Comparison of ENCODE assay signal across 19 cellular contexts in the genomic region with DNA sequence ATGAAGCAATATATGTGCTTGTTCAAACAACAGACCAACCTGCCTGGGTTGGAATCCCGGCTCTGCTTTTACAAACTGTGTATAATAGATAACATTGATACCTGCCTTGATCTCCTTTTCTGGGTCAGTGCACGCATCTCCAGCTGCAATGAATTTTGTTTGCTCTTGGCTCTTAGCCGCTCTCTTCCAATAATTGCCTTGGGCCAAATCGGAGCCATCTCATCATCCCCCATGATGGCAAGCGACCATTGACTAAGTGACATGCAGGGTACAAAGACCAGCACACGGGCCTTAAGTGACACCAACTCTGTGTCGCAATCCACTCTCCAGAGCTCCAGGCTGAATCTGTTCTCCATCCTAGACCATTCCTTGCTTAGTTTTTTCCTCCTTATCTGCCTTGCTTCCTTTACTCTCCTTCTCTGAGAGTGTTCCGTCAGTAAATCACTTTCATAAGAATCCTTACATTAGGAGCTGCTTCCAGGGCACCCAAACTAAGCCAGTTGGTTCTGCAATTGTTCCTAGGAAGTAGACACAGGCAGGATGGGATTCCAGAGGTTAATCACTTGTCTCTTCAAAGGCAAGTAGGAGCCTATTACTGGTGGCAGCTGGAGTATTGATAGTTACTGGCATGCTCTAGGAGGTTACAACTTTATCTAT.
DNase-seq lines count a peak whose midpoint lies in the region; ATAC-seq, FAIRE-seq and TF ChIP-seq lines count a peak whose summit lies in the region.
"Had no signal": no experiment of that assay in that cellular context is flagged by ENCODE, and none has a peak within 500 bp of the region (broad histone marks: within the 10 kb centered on the region; RNA-seq: fewer than 3 reads in every experiment).

No MANE protein-coding gene starts in this region.

- H4K8ac ChIP-seq in trophoblast cell (ENCODE audit: low read depth, low read length): no peak overlapping the region

- peak overlapping the region; percentile 53; the same call in 1 of the 2 replicates for H3K27ac ChIP-seq in HCT116 (ENCODE audit: low read depth, low read length)
- H3K27ac ChIP-seq in adrenal gland: peak overlapping the region; percentile 31 to 75 (median 51)
- peak overlapping the region; percentile 83 to 86 for H3K27ac ChIP-seq in liver (ENCODE audit: low read depth in 1 of 2, low read length in 2 of 2)
- H3K27ac ChIP-seq in pancreas: no peak overlapping the region
- H3K27ac ChIP-seq in brain microvascular endothelial cell: no peak overlapping the region
- H3K27ac ChIP-seq in trophoblast cell (ENCODE audit: low read depth, low read length): no peak overlapping the region
- H3K27ac ChIP-seq: BLaER1, HL-60, ovary had no signal

- no peak overlapping the region for H4K91ac ChIP-seq in trophoblast cell (ENCODE audit: low read depth, low read length)

- no peak for FAIRE-seq in pancreas (lab: Jason Lieb, UNC)
- FAIRE-seq: small intestine had no signal

- no peaks in the 10 kb centered on the region for H3K9me3 ChIP-seq in Caco-2
- no peaks in the 10 kb centered on the region for H3K9me3 ChIP-seq in HCT116 (ENCODE audit: control insufficient read depth in 1 of 2, insufficient read depth in 1 of 2, low read depth in 1 of 2, low read length in 2 of 2)
- no peaks in the 10 kb centered on the region for H3K9me3 ChIP-seq in adrenal gland (replicated peaks in 1 of 3)
- H3K9me3 ChIP-seq in liver (ENCODE audit: control insufficient read depth in 4 of 4, low read length in 3 of 4): no peaks in the 10 kb centered on the region
- no peaks in the 10 kb centered on the region for H3K9me3 ChIP-seq in pancreas
- H3K9me3 ChIP-seq in trophoblast cell (ENCODE audit: insufficient read depth, low read depth, low read length): no peaks in the 10 kb centered on the region
- H3K9me3 ChIP-seq: BLaER1, ovary had no signal

- H3K14ac ChIP-seq in trophoblast cell (ENCODE audit: low read length): no peak overlapping the region

- H3K27me3 ChIP-seq in Caco-2 (replicated peaks; ENCODE audit: control insufficient read depth, insufficient read depth, low read length) (no peaks in the 10 kb centered on the region), HCT116 (ENCODE audit: insufficient read depth, low read length) (no peaks in the 10 kb centered on the region), adrenal gland (no peaks in the 10 kb centered on the region), liver (ENCODE audit: control insufficient read depth in 4 of 4, insufficient read depth in 4 of 4, low read length in 3 of 4) (no peaks in the 10 kb centered on the region), pancreas (no peaks in the 10 kb centered on the region), brain microvascular endothelial cell (replicated peaks) (no peaks in the 10 kb centered on the region), trophoblast cell (ENCODE audit: insufficient read depth, low read length) (no peaks in the 10 kb centered on the region)
- H3K27me3 ChIP-seq: BLaER1, ovary had no signal

- H3K9ac ChIP-seq in HCT116 (ENCODE audit: low read length) (no peak overlapping the region), liver (ENCODE audit: low read depth in 1 of 2, low read length in 2 of 2) (peak overlapping the region in 1 of 2 donors; percentile 1), trophoblast cell (ENCODE audit: low read length) (no peak overlapping the region)
- H3K9ac ChIP-seq: BLaER1 had no signal

- TF ChIP-seq RAD21 in HCT116 (IDR thresholded peaks at IDR 0.05; ENCODE audit: low read depth) (no peak), liver (IDR thresholded peaks at IDR 0.05) (peak in 1 of 2 donors; percentile 67)

- H3K79me1 ChIP-seq in trophoblast cell (ENCODE audit: low read length): no peaks in the 10 kb centered on the region

- H4K12ac ChIP-seq in trophoblast cell (ENCODE audit: low read depth, low read length): no peak overlapping the region

- peak overlapping the region; percentile 57 for H3K4me3 Mint-ChIP-seq in Caco-2 (ENCODE audit: unreplicated experiment)
- H3K4me3 Mint-ChIP-seq: activated T-helper 17 cell treated with anti-CD3 and anti-CD28 coated beads, Interleukin-2, amount 50 U/mL, for 72 hours had no signal

- H3K18ac ChIP-seq in trophoblast cell (ENCODE audit: low read length): no peak overlapping the region

- CTCF ChIA-PET in Caco-2 (lab: Charles Lee) (interaction anchor here (1.0 kb wide), 1 partner anchor 86 kb away, joined by 5 read pairs; no protein-coding TSS in a partner anchor), HCT116 (lab: Charles Lee) (interaction anchor here (1.0 kb wide), 1 partner anchor 86 kb away, joined by 3 read pairs; no protein-coding TSS in a partner anchor)

- peak; percentile 9; the same call in 1 of the 2 replicates for ATAC-seq in HCT116
- ATAC-seq in pancreas: no peak
- ATAC-seq: activated CD4-positive, CD25-positive, alpha-beta regulatory T cell treated with anti-CD3 and anti-CD28 coated beads, Interleukin-2, amount 50 U/mL, for 24 hours; activated T-helper 17 cell treated with anti-CD3 and anti-CD28 coated beads, Interleukin-2, amount 50 U/mL, for 72 hours had no signal

- H3K4me2 ChIP-seq in HCT116 (ENCODE audit: low read length): peak overlapping the region; percentile 73
- H3K4me2 ChIP-seq in trophoblast cell (ENCODE audit: low read length): no peak overlapping the region
- H3K4me2 ChIP-seq: BLaER1 had no signal

- POLR2A ChIA-PET in Caco-2 (lab: Charles Lee): interaction anchor here (0.6 kb wide), 1 partner anchor 149 kb away, joined by 4 read pairs; no protein-coding TSS in a partner anchor
- POLR2A ChIA-PET in HCT116 (lab: Charles Lee): no interaction called here

- no peaks in the 10 kb centered on the region for H3K27me3 Mint-ChIP-seq in Caco-2 (ENCODE audit: insufficient read depth, unreplicated experiment)

- no peaks in the 10 kb centered on the region for H3K9me2 ChIP-seq in HCT116 (ENCODE audit: insufficient read depth)

- H3K9me3 Mint-ChIP-seq in Caco-2 (ENCODE audit: unreplicated experiment): no peaks in the 10 kb centered on the region
- H3K9me3 Mint-ChIP-seq: activated T-helper 17 cell treated with anti-CD3 and anti-CD28 coated beads, Interleukin-2, amount 50 U/mL, for 72 hours had no signal

- peak; percentile 90 to 95 for DNase-seq in Caco-2
- DNase-seq in HCT116 (ENCODE audit: low read depth, low spot score): no peak
- no peak for DNase-seq in adrenal gland
- DNase-seq in pancreas: no peak
- DNase-seq in brain microvascular endothelial cell: no peak
- no peak for DNase-seq in trophoblast cell
- DNase-seq: DMS 273 treated with DMSO at 0.1 percent for 48 hours; GOT3; NCI-H1048; ovary; SIG-M5; small intestine; stimulated activated CD4-positive, alpha-beta T cell treated with anti-CD3 and anti-CD28 coated beads, Interleukin-4, amount 100 ng/mL, for 4 hours; stimulated activated CD8-positive, alpha-beta memory T cell treated with anti-CD3 and anti-CD28 coated beads, Interleukin-4, amount 100 ng/mL, for 48 hours had no signal

- H3K36me3 ChIP-seq in Caco-2 (ENCODE audit: control insufficient read depth, insufficient read depth, low read length) (no peaks in the 10 kb centered on the region), HCT116 (ENCODE audit: control insufficient read depth in 1 of 2, insufficient read depth in 2 of 2, low read length in 2 of 2) (no peaks in the 10 kb centered on the region), adrenal gland (replicated peaks in 1 of 2) (no peaks in the 10 kb centered on the region), liver (ENCODE audit: control insufficient read depth in 4 of 4, insufficient read depth in 3 of 4, low read depth in 1 of 4, low read length in 3 of 4) (no peaks in the 10 kb centered on the region), pancreas (no peaks in the 10 kb centered on the region), brain microvascular endothelial cell (replicated peaks) (no peaks in the 10 kb centered on the region), trophoblast cell (ENCODE audit: control insufficient read depth in 1 of 2, insufficient read depth in 2 of 2, low read length in 2 of 2) (no peaks in the 10 kb centered on the region)
- H3K36me3 ChIP-seq: BLaER1, ovary had no signal

- H3K23ac ChIP-seq in trophoblast cell (ENCODE audit: low read length): no peak overlapping the region

- peaks cover 27% of the 10 kb centered on the region for H3K4me1 Mint-ChIP-seq in Caco-2 (ENCODE audit: low read depth, unreplicated experiment)
- H3K4me1 Mint-ChIP-seq: activated T-helper 17 cell treated with anti-CD3 and anti-CD28 coated beads, Interleukin-2, amount 50 U/mL, for 72 hours had no signal

- H3K79me2 ChIP-seq in HCT116 (ENCODE audit: insufficient read depth, low read length) (no peaks in the 10 kb centered on the region), trophoblast cell (ENCODE audit: control insufficient read depth, insufficient read depth, low read length, poor library complexity) (no peaks in the 10 kb centered on the region)

- BruUV-seq in Caco-2 (replicated peaks; lab: Mats Ljungman, UMichigan) (no TSS peak), HCT116 (replicated peaks; lab: Mats Ljungman, UMichigan) (no TSS peak)

- no peak overlapping the region for H2BK120ac ChIP-seq in trophoblast cell (ENCODE audit: insufficient read depth, low read length, poor library complexity)

- H3K4me3 ChIP-seq in Caco-2 (ENCODE audit: low read depth, low read length) (no peak overlapping the region), HCT116 (replicated peaks in 1 of 2; ENCODE audit: low read depth in 1 of 2, low read length in 2 of 2) (peak overlapping the region in 1 of 2 experiments; percentile 33; a peak in 1 of 4 replicates), adrenal gland (no peak overlapping the region), liver (ENCODE audit: low read depth in 1 of 3, low read length in 3 of 3) (no peak overlapping the region), pancreas (no peak overlapping the region), brain microvascular endothelial cell (ENCODE audit: low read depth, low read length) (no peak overlapping the region), trophoblast cell (ENCODE audit: low read depth, low read length) (no peak overlapping the region)
- H3K4me3 ChIP-seq: BLaER1, ovary had no signal

- peaks cover 30% of the 10 kb centered on the region for H3K4me1 ChIP-seq in Caco-2
- H3K4me1 ChIP-seq in HCT116 (ENCODE audit: control insufficient read depth in 1 of 2, insufficient read depth in 2 of 2, low read length in 2 of 2): peaks cover 26 to 38% of the 10 kb centered on the region in 2 experiments
- H3K4me1 ChIP-seq in adrenal gland (replicated peaks in 1 of 2): peaks cover 18 to 45% of the 10 kb centered on the region in 2 donors
- peaks cover 6 to 53% (median 37%) of the 10 kb centered on the region in 4 donors for H3K4me1 ChIP-seq in liver (ENCODE audit: control insufficient read depth in 4 of 4, insufficient read depth in 4 of 4, low read length in 3 of 4)
- H3K4me1 ChIP-seq in pancreas: no peaks in the 10 kb centered on the region
- peaks cover 0 to 4% of the 10 kb centered on the region in 2 experiments for H3K4me1 ChIP-seq in trophoblast cell (ENCODE audit: control insufficient read depth in 1 of 2, insufficient read depth in 2 of 2, low read length in 2 of 2)
- H3K4me1 ChIP-seq: BLaER1 had no signal

- RAD21 ChIA-PET in HCT116 (lab: Charles Lee; ENCODE audit: low non-redundant PET in 1 of 2, low total read pairs in 2 of 2, uncharacterized antibody in 2 of 2, unreplicated experiment in 2 of 2): no interaction called here

- H3K36me3 Mint-ChIP-seq in Caco-2 (ENCODE audit: insufficient read depth, unreplicated experiment): peaks cover 6% of the 10 kb centered on the region

- in situ Hi-C loops in brain microvascular endothelial cell (cut with HindIII; ENCODE audit: low pct_ligation_motif_present, low sequenced_read_pairs): no loop called here

- 79 to 86% (median 83%) methylated on average over 8 of the region's 8 CpGs for WGBS in adrenal gland, 4 donors
- 31% methylated on average over 8 of the region's 8 CpGs for WGBS in liver
- WGBS in pancreas, 2 donors: 69% methylated on average over 8 of the region's 8 CpGs
- no CpG with 5 or more reads among the region's 8 CpGs for WGBS in trophoblast cell (ENCODE audit: extremely low coverage, insufficient coverage, insufficient read length)

- no peaks in the 10 kb centered on the region for H4K20me1 ChIP-seq in HCT116 (ENCODE audit: insufficient read depth)
- H4K20me1 ChIP-seq: BLaER1 had no signal

- no peak overlapping the region for H2BK5ac ChIP-seq in trophoblast cell (ENCODE audit: low read depth, low read length, poor library complexity)

- no peak overlapping the region for H2BK12ac ChIP-seq in trophoblast cell (ENCODE audit: low read length)

- TF ChIP-seq POLR2A in HCT116 (IDR thresholded peaks at IDR 0.05; ENCODE audit: borderline replicate concordance, extremely low read depth, insufficient read depth, insufficient read length) (no peak), adrenal gland (IDR thresholded peaks at IDR 0.05) (no peak)

- no peak overlapping the region for H3K4ac ChIP-seq in trophoblast cell (ENCODE audit: low read depth, low read length)

- H2AFZ ChIP-seq in HCT116 (ENCODE audit: low read depth, low read length, poor library complexity, severe bottlenecking) (peak overlapping the region; percentile 63), trophoblast cell (ENCODE audit: insufficient read depth, low read length, poor library complexity) (no peak overlapping the region)

- TF ChIP-seq CTCF in Caco-2 (IDR thresholded peaks at IDR 0.05; ENCODE audit: insufficient read depth in 1 of 2, low read depth in 1 of 2, low read length in 1 of 2, severe bottlenecking in 1 of 2, unreplicated experiment in 1 of 2) (no peak), HCT116 (IDR thresholded peaks at IDR 0.05 in 2 of 3, conservative IDR thresholded peaks at IDR 0.05 in 1 of 3; ENCODE audit: borderline replicate concordance in 1 of 3, insufficient read depth in 1 of 3, low read depth in 2 of 3, low read length in 2 of 3) (no peak), adrenal gland (IDR thresholded peaks at IDR 0.05) (no peak), liver (IDR thresholded peaks at IDR 0.05; ENCODE audit: low read depth, low read length, missing input control) (no peak), pancreas (IDR thresholded peaks at IDR 0.05) (no peak), brain microvascular endothelial cell (IDR thresholded peaks at IDR 0.05; ENCODE audit: low read depth, low read length, missing control alignments) (no peak)

- H3K27ac Mint-ChIP-seq in Caco-2 (ENCODE audit: unreplicated experiment): peak overlapping the region; percentile 76
- H3K27ac Mint-ChIP-seq: activated T-helper 17 cell treated with anti-CD3 and anti-CD28 coated beads, Interleukin-2, amount 50 U/mL, for 72 hours had no signal

- H2AK5ac ChIP-seq in trophoblast cell (ENCODE audit: low read length): no peak overlapping the region

- intact Hi-C loops in Caco-2 (cut with micrococcal nuclease; ENCODE audit: unreplicated experiment) (loop anchor here (1.0 kb wide), 3 partner anchors 27 to 399 kb away; no protein-coding TSS in a partner anchor), HCT116 (cut with micrococcal nuclease) (no loop called here), adrenal gland (cut with DNase I) (no loop called here), pancreas (cut with DNase I) (no loop called here)

Comparison
In these comparisons a context has a peak if more than half of its experiments do, and no peak if none do; other contexts are left out.
1. DNase-seq: peak in Caco-2 (2 of 2); none in HCT116 (single experiment), adrenal gland (0 of 7), pancreas (0 of 6), brain microvascular endothelial cell (single experiment) and trophoblast cell (0 of 2).
2. H3K27ac ChIP-seq: peak in HCT116 (single experiment), adrenal gland (5 of 5) and liver (2 of 2); none in pancreas (0 of 4), brain microvascular endothelial cell (single experiment) and trophoblast cell (single experiment).